Comparison of ENCODE assay signal across 8 cellular contexts in the genomic region with DNA sequence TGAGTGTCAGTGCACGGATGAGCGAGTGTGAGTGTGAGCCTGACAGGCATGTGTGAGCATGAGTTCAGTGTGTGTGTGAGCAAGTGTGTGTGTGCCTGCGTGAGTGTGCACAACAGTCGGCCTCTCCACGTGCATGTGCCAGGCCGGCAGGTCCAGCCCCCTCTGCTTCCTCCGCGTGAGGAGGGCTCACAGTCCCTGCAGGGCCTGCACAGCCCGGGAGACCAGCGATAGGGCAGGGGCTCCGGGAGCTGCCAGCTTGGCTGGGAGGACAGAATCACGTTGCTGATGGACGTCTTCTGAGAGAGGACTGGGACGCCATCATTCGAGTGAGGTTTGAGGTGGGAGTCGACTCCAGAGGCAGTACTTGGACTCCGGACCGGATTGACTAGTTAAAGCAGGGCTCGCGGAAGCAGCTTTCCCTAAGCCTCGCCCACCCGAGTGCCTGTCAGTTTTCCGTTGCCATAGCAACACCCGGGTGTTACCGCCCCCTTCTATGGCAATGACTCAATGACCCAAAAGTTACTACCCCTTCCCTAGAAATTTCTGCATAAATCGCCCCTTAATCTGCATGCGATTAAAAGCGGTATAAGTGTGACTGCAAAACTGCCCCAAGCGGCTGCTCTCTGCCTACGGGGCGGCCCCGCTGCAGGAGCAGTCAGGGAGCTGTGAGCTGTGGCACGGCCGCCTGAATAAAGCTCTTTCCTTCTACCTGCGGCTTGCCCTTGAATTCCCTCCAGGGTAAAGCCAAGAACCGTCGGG. TPM values are rescaled to one million over a fixed set of nuclear protein-coding genes. Genes with fewer than 3 reads are reported as not detected.
DNase-seq lines count a peak whose midpoint lies in the region; ATAC-seq, FAIRE-seq and TF ChIP-seq lines count a peak whose summit lies in the region.

No MANE protein-coding gene starts in this region.

- peak overlapping the region; percentile 74 to 87 for H3K4me3 ChIP-seq in kidney (ENCODE audit: low read length in 2 of 2)

- no peak overlapping the region for H3K27ac Mint-ChIP-seq in WTC11

- ATAC-seq in HG03342 (IDR thresholded peaks at IDR 0.05; ENCODE audit: unreplicated experiment) (peak; percentile 70), WTC11 (peak; percentile 92)

- POLR2A ChIA-PET in WTC11 (lab: Charles Lee): no interaction called here

- peaks cover 0 to 11% of the 10 kb centered on the region in 2 donors for H3K4me1 ChIP-seq in kidney (ENCODE audit: control insufficient read depth in 1 of 2, insufficient read depth in 1 of 2, low read depth in 1 of 2, low read length in 2 of 2)

- TF ChIP-seq CTCF in WTC11 (IDR thresholded peaks at IDR 0.05) (no peak), kidney (IDR thresholded peaks at IDR 0.05; ENCODE audit: borderline replicate concordance, extremely low read depth, insufficient read depth) (peak; percentile 13)

- intact Hi-C loops in kidney (cut with DNase I): no loop called here

- H3K36me3 ChIP-seq in kidney (ENCODE audit: control insufficient read depth in 1 of 2, insufficient read depth in 2 of 2, low read length in 2 of 2): no peaks in the 10 kb centered on the region

- DNase-seq in NCI-H748 (lab: John Stamatoyannopoulos, UW; ENCODE audit: unreplicated experiment) (peak; percentile 70), NCI-H748 treated with DMSO at 0.1 percent for 48 hours (lab: John Stamatoyannopoulos, UW) (no peak), WTC11 (ENCODE audit: low spot score) (peak; percentile 85), caudate nucleus (lab: John Stamatoyannopoulos, UW) (peak in 42 of 61 donors; percentile 13 to 83 (median 50)), kidney (peak; percentile 91), GM12892 (ENCODE audit: insufficient read length) (no peak)
- DNase-seq in stimulated activated CD4-positive, alpha-beta T cell treated with anti-CD3 and anti-CD28 coated beads, Interleukin-12 subunit alpha, Interleukin-12 subunit beta, amount 100 ng/mL, for 4 hours: peak; percentile 57

- CTCF ChIA-PET in WTC11 (lab: Charles Lee): interaction anchor here (0.6 to 1.5 kb wide), 11 partner anchors 10 to 602 kb away, joined by 3 to 6 read pairs (median 3); a partner anchor contains a TSS

- peaks cover 5% of the 10 kb centered on the region; the same call in 1 of the 2 replicates for H3K9me3 Mint-ChIP-seq in WTC11

- peak overlapping the region; percentile 78 for H3K4me3 Mint-ChIP-seq in WTC11

- peaks cover 16% of the 10 kb centered on the region for H3K4me1 Mint-ChIP-seq in WTC11

- TF ChIP-seq POLR2A in GM12892 (IDR thresholded peaks at IDR 0.05; ENCODE audit: low read depth, low read length): no peak

- H3K27me3 Mint-ChIP-seq in WTC11 (ENCODE audit: low read depth): peaks cover 3% of the 10 kb centered on the region

- H3K36me3 Mint-ChIP-seq in WTC11: no peaks in the 10 kb centered on the region

- H3K9ac ChIP-seq in kidney (ENCODE audit: low read length in 2 of 2): peak overlapping the region in 1 of 2 donors; percentile 61

- FAIRE-seq in kidney (lab: Jason Lieb, UNC) (no peak), GM12892 (lab: Jason Lieb, UNC) (no peak)

- H3K27ac ChIP-seq in caudate nucleus (ENCODE audit: low read depth, low read length): peak overlapping the region; percentile 59
- no peak overlapping the region for H3K27ac ChIP-seq in kidney (ENCODE audit: low read depth in 2 of 2, low read length in 2 of 2)

- no peaks in the 10 kb centered on the region for H3K9me3 ChIP-seq in kidney (ENCODE audit: control insufficient read depth in 1 of 2, low read length in 2 of 2)

TF ChIP-seq in WTC11, 78 proteins besides CTCF, POLR2A, EP300 and RAD21:
- TF ChIP-seq ATF1 (CRISPR knock-in tag; IDR thresholded peaks at IDR 0.05) (no peak), ZNF232 (CRISPR knock-in tag; IDR thresholded peaks at IDR 0.05) (no peak), FOXJ3 (CRISPR knock-in tag; IDR thresholded peaks at IDR 0.05; ENCODE audit: borderline replicate concordance) (no peak), TEAD1 (CRISPR knock-in tag; IDR thresholded peaks at IDR 0.05) (no peak), OVOL2 (CRISPR knock-in tag; IDR thresholded peaks at IDR 0.05; ENCODE audit: borderline replicate concordance) (no peak), ZNF121 (CRISPR knock-in tag; IDR thresholded peaks at IDR 0.05) (no peak), ELF4 (CRISPR knock-in tag; IDR thresholded peaks at IDR 0.05; ENCODE audit: low read depth) (no peak), CBFB (CRISPR knock-in tag; IDR thresholded peaks at IDR 0.05; ENCODE audit: low read depth) (0 out of 2 replicates have a peak, but pooled peaks have one; percentile 22), ZBTB21 (CRISPR knock-in tag; IDR thresholded peaks at IDR 0.05; ENCODE audit: borderline replicate concordance) (no peak), FOXP1 (CRISPR knock-in tag; IDR thresholded peaks at IDR 0.05; ENCODE audit: borderline replicate concordance) (peak; percentile 74; the same call in 1 of the 2 replicates)
- TF ChIP-seq, protein P1, sequence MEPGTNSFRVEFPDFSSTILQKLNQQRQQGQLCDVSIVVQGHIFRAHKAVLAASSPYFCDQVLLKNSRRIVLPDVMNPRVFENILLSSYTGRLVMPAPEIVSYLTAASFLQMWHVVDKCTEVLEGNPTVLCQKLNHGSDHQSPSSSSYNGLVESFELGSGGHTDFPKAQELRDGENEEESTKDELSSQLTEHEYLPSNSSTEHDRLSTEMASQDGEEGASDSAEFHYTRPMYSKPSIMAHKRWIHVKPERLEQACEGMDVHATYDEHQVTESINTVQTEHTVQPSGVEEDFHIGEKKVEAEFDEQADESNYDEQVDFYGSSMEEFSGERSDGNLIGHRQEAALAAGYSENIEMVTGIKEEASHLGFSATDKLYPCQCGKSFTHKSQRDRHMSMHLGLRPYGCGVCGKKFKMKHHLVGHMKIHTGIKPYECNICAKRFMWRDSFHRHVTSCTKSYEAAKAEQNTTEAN (CRISPR knock-in tag; IDR thresholded peaks at IDR 0.05): peak; percentile 90; the same call in 1 of the 2 replicates
- TF ChIP-seq, protein P2, sequence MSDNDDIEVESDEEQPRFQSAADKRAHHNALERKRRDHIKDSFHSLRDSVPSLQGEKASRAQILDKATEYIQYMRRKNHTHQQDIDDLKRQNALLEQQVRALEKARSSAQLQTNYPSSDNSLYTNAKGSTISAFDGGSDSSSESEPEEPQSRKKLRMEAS (CRISPR knock-in tag; IDR thresholded peaks at IDR 0.05): peak; percentile 67; the same call in 1 of the 2 replicates
- TF ChIP-seq, protein P3, sequence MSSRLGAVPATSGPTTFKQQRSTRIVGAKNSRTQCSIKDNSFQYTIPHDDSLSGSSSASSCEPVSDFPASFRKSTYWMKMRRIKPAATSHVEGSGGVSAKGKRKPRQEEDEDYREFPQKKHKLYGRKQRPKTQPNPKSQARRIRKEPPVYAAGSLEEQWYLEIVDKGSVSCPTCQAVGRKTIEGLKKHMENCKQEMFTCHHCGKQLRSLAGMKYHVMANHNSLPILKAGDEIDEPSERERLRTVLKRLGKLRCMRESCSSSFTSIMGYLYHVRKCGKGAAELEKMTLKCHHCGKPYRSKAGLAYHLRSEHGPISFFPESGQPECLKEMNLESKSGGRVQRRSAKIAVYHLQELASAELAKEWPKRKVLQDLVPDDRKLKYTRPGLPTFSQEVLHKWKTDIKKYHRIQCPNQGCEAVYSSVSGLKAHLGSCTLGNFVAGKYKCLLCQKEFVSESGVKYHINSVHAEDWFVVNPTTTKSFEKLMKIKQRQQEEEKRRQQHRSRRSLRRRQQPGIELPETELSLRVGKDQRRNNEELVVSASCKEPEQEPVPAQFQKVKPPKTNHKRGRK (CRISPR knock-in tag; IDR thresholded peaks at IDR 0.05; ENCODE audit: borderline replicate concordance): no peak
TF ChIP-seq in WTC11: peak in this region for 4.

RNA-seq across cellular contexts. Expression of a gene that starts 19.7 kb away (rescaled TPM):
- 2.9 to 3.4 TPM (median 3.3 TPM) in 3 replicates for total RNA-seq in WTC11 (2021)
- total RNA-seq in kidney: 8.3 TPM
- polyA plus RNA-seq in kidney (ENCODE audit: insufficient read depth, low read depth, low replicate concordance): 3.8 TPM
- not detected for polyA plus RNA-seq in GM12892 (2012; ENCODE audit: missing spikeins)

Comparison
In these comparisons a context has a peak if more than half of its experiments do, and no peak if none do; other contexts are left out.
1. DNase-seq: peak in NCI-H748 (single experiment), WTC11 (single experiment), caudate nucleus (42 of 61), kidney (single experiment) and stimulated activated CD4-positive, alpha-beta T cell treated with anti-CD3 and anti-CD28 coated beads, Interleukin-12 subunit alpha, Interleukin-12 subunit beta, amount 100 ng/mL, for 4 hours (single experiment); none in NCI-H748 treated with DMSO at 0.1 percent for 48 hours (single experiment) and GM12892 (single experiment).